20 cellular contexts compared by ENCODE assay signal in the genomic region with DNA sequence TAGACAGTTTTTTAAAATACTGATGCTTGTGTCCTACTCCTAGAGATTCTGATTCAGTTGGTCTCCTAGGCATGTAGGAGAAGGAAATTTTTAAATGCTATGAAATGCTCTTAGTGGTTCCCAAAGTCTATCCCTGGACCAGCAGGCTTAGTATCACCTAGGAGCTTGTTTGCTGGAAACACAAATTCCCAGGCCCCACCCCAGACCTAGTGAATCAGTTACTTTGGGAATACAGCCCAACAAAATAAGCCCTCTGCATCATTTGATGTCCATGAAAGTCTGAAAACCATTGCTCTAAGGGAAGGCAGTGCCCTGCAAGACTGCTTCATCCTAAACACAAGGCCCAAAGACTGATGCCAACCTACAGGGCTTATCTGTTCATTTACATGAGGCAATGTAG. TPM values are rescaled to one million over a fixed set of nuclear protein-coding genes. Genes with fewer than 3 reads are reported as not detected.
A peak's percentile ranks its signal among the peaks of the same experiment; 100 is the strongest.
DNase-seq lines count a peak whose midpoint lies in the region; ATAC-seq and TF ChIP-seq lines count a peak whose summit lies in the region.
"Had no signal": no experiment of that assay in that cellular context is flagged by ENCODE, and none has a peak within 500 bp of the region (broad histone marks: within the 10 kb centered on the region; RNA-seq: fewer than 3 reads in every experiment).

No MANE protein-coding gene starts in this region.

- H3F3A ChIP-seq in PC-3 (ENCODE audit: low read length, unreplicated experiment) = no peaks in the 10 kb centered on the region

- peaks cover 10% of the 10 kb centered on the region for H3K9me3 Mint-ChIP-seq in endodermal cell
- H3K9me3 Mint-ChIP-seq in natural killer cell treated with Interleukin-12 subunit alpha and Interleukin-12 subunit beta and Interleukin-15 and Interleukin-18, amount 100 ng/mL, for 72 hours = no peaks in the 10 kb centered on the region
- H3K9me3 Mint-ChIP-seq: H9 had no signal

- H3K36me3 ChIP-seq in PC-3 (ENCODE audit: low read depth, low read length) (no peaks in the 10 kb centered on the region), endodermal cell (ENCODE audit: control insufficient read depth, insufficient read depth, low read length) (no peaks in the 10 kb centered on the region)

- H3K4me3 ChIP-seq in PC-3 (ENCODE audit: low read length) = no peak overlapping the region
- H3K4me3 ChIP-seq in endodermal cell (ENCODE audit: low read length) = no peak overlapping the region
- H3K4me3 ChIP-seq in lower leg skin (ENCODE audit: low read depth, poor library complexity, severe bottlenecking) = no peak overlapping the region

- H3K27me3 ChIP-seq in PC-3 (ENCODE audit: low read length) (no peaks in the 10 kb centered on the region), endodermal cell (ENCODE audit: control insufficient read depth, insufficient read depth, low read length, poor library complexity, severe bottlenecking) (no peaks in the 10 kb centered on the region)

- BruUV-seq in PC-3 (replicated peaks; lab: Mats Ljungman, UMichigan) = no TSS peak

- ATAC-seq in PC-3 = no peak
- ATAC-seq in HG03571 (IDR thresholded peaks at IDR 0.05; ENCODE audit: unreplicated experiment) = no peak
- ATAC-seq in natural killer cell treated with Interleukin-12 subunit alpha and Interleukin-12 subunit beta and Interleukin-15 and Interleukin-18, amount 100 ng/mL, for 72 hours = no peak

- H2AFZ ChIP-seq in PC-3 (ENCODE audit: low read length) = no peak overlapping the region

- H3K4me2 ChIP-seq in PC-3 (ENCODE audit: low read length) = no peak overlapping the region
- H3K4me2 ChIP-seq: SK-N-SH had no signal

- peaks cover 26% of the 10 kb centered on the region for H3K4me1 Mint-ChIP-seq in endodermal cell
- H3K4me1 Mint-ChIP-seq in natural killer cell treated with Interleukin-12 subunit alpha and Interleukin-12 subunit beta and Interleukin-15 and Interleukin-18, amount 100 ng/mL, for 72 hours (ENCODE audit: low read depth in 2 of 2) = peaks cover 24 to 35% of the 10 kb centered on the region in 2 donors

- CTCF ChIA-PET in PC-3 (lab: Charles Lee) = interaction anchor here (0.5 kb wide), 1 partner anchor 41 kb away, joined by 6 read pairs; no protein-coding TSS in a partner anchor

- DNase-seq in HT-29 (ENCODE audit: low spot score) (peak; percentile 23), PC-3 (peak; percentile 35), endodermal cell (peak; percentile 15), kidney tubule cell (ENCODE audit: low spot score) (peak; percentile 47), NCI-H2081 (lab: John Stamatoyannopoulos, UW) (no peak), lower leg skin (ENCODE audit: low spot score in 2 of 2) (no peak)
- no peak for DNase-seq in natural killer cell treated with Interleukin-12 subunit alpha and Interleukin-12 subunit beta and Interleukin-15 and Interleukin-18, amount 100 ng/mL, for 72 hours (ENCODE audit: low spot score)
- DNase-seq: C1 segment of cervical spinal cord; H9; Kasumi-1; NCI-H1105 treated with DMSO at 0.1 percent for 48 hours; NCI-H1694; NCI-H2107; NCI-H510A; NCI-H748 treated with DMSO at 0.1 percent for 48 hours; NK-92 treated with Interleukin-12 subunit alpha and Interleukin-12 subunit beta, amount 100 ng/mL, for 24 hours; SHP77 treated with DMSO at 0.1 percent for 48 hours; SK-N-SH had no signal

- H4K20me1 ChIP-seq in PC-3 (ENCODE audit: low read length) = no peaks in the 10 kb centered on the region

- no peak for TF ChIP-seq POLR2A in lower leg skin (IDR thresholded peaks at IDR 0.05)

- POLR2A ChIA-PET in PC-3 (lab: Charles Lee; ENCODE audit: unreplicated experiment) = interaction anchor here (1.0 kb wide), 1 partner anchor 35 kb away, joined by 3 read pairs; no protein-coding TSS in a partner anchor

- H3K9ac ChIP-seq in PC-3 (ENCODE audit: low read length) (no peak overlapping the region), endodermal cell (ENCODE audit: extremely low read depth, low read length, poor library complexity, severe bottlenecking) (no peak overlapping the region)
- H3K9ac ChIP-seq: SK-N-SH had no signal

- H3K36me3 Mint-ChIP-seq in endodermal cell (ENCODE audit: low read depth) = peaks cover 6% of the 10 kb centered on the region
- H3K36me3 Mint-ChIP-seq in natural killer cell treated with Interleukin-12 subunit alpha and Interleukin-12 subunit beta and Interleukin-15 and Interleukin-18, amount 100 ng/mL, for 72 hours = peaks cover 4% of the 10 kb centered on the region

- H3K4me1 ChIP-seq in PC-3 (ENCODE audit: insufficient read depth, low read length) (peaks cover 87% of the 10 kb centered on the region), endodermal cell (ENCODE audit: control insufficient read depth, insufficient read depth, low read length) (peaks cover 11% of the 10 kb centered on the region)

- no peaks in the 10 kb centered on the region for H3K27me3 Mint-ChIP-seq in endodermal cell (ENCODE audit: insufficient read depth)
- H3K27me3 Mint-ChIP-seq in natural killer cell treated with Interleukin-12 subunit alpha and Interleukin-12 subunit beta and Interleukin-15 and Interleukin-18, amount 100 ng/mL, for 72 hours = no peaks in the 10 kb centered on the region

- H3K27ac ChIP-seq in PC-3 (ENCODE audit: low read length) (no peak overlapping the region), endodermal cell (ENCODE audit: low read depth, low read length) (no peak overlapping the region)
- H3K27ac ChIP-seq: HL-60 had no signal

- H3K9me2 ChIP-seq in PC-3 (replicated peaks; ENCODE audit: low read length) = no peaks in the 10 kb centered on the region
- H3K9me2 ChIP-seq: SK-N-SH had no signal

- H3K4me3 Mint-ChIP-seq in endodermal cell = no peak overlapping the region
- H3K4me3 Mint-ChIP-seq in natural killer cell treated with Interleukin-12 subunit alpha and Interleukin-12 subunit beta and Interleukin-15 and Interleukin-18, amount 100 ng/mL, for 72 hours = no peak overlapping the region
- H3K4me3 Mint-ChIP-seq: H9 had no signal

- TF ChIP-seq CTCF in PC-3 (conservative IDR thresholded peaks at IDR 0.05; ENCODE audit: low read depth, low read length) = no peak
- TF ChIP-seq CTCF in endodermal cell (conservative IDR thresholded peaks at IDR 0.05) = no peak
- TF ChIP-seq CTCF in lower leg skin (IDR thresholded peaks at IDR 0.05) = no peak

- no peak overlapping the region for H3K27ac Mint-ChIP-seq in endodermal cell
- no peak overlapping the region for H3K27ac Mint-ChIP-seq in natural killer cell treated with Interleukin-12 subunit alpha and Interleukin-12 subunit beta and Interleukin-15 and Interleukin-18, amount 100 ng/mL, for 72 hours
- H3K27ac Mint-ChIP-seq: H9 had no signal

- intact Hi-C loops in PC-3 (cut with micrococcal nuclease) (no loop called here), lower leg skin (cut with DNase I; ENCODE audit: low total_unique reads) (no loop called here)

- H3K9me3 ChIP-seq in PC-3 (ENCODE audit: low read length) (no peaks in the 10 kb centered on the region), endodermal cell (ENCODE audit: control insufficient read depth, low read length) (peaks cover 10% of the 10 kb centered on the region)
- H3K9me3 ChIP-seq: SK-N-SH had no signal

- H3K79me2 ChIP-seq in PC-3 (ENCODE audit: low read length) = no peaks in the 10 kb centered on the region

RNA-seq across cellular contexts. Expression of gene CCNL1, which starts 36.3 kb away (rescaled TPM):
- 302 and 313 TPM in 2 replicates for total RNA-seq in HT-29 (2014; rRNA removed; shearing (Covaris generic))
- total RNA-seq in PC-3 (2014; rRNA removed) (172 and 231 TPM in 2 replicates), endodermal cell (100 to 1,000 TPM in 1 of 2 donors, 10 to 100 TPM in 1; 97.4 to 128 TPM), lower leg skin (100 to 1,000 TPM; 113 to 308 (median 155) TPM)
- 100 TPM for polyA plus RNA-seq in endodermal cell (2013, experiment 1 of 2)
- polyA plus RNA-seq in endodermal cell (2013, experiment 2 of 2) = 80.9 TPM
- total RNA-seq in natural killer cell treated with Interleukin-12 subunit alpha and Interleukin-12 subunit beta and Interleukin-15 and Interleukin-18, amount 100 ng/mL, for 72 hours = 100 to 1,000 TPM; 303 to 324 TPM

Comparison
In these comparisons a context has a peak if more than half of its experiments do, and no peak if none do; other contexts are left out.
1. DNase-seq: peak in HT-29 (single experiment), PC-3 (single experiment), endodermal cell (single experiment) and kidney tubule cell (single experiment); none in natural killer cell treated with Interleukin-12 subunit alpha and Interleukin-12 subunit beta and Interleukin-15 and Interleukin-18, amount 100 ng/mL, for 72 hours (single experiment), NCI-H2081 (0 of 2) and lower leg skin (0 of 2).